ENCODE assay signal across 1 cellular context in the genomic region with DNA sequence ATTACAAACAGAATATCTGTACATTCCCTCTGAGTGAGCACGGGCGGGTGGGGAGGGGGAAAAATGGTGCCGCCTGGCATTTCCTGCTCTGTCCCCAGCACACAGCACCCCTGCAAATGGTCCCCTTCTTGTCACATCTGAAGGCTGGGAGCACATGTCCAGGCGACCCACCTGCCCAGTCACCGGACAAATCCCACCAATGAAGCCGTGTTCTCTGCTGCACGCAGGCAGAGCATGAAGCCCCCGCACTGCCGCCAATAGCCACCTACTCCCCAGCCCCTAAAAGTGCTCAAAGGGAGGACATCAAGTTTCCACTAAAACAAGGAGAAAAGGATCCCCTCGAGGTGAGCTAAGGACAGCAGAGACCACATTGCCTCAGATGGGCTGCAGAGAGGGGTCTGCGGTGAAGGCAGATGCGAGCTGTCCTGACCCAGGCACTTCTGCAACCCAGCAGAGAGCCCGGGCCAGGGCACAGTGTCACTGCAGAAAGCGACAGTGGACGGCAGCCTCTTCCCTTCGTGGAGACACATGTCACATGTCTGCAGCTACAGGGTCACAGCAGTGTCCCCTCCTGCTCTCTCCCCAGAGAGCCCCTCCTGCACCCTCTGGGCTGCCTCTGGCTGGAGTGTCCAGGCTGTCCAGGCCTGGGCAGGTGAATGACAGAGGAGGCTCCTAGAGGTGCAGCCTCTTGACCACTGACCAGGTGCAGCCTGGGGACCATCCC.
TF ChIP-seq lines count a peak whose summit lies in the region.

No MANE protein-coding gene starts in this region.

TF ChIP-seq in HepG2, 621 proteins besides CTCF, POLR2A, EP300 and RAD21 (continued from another document):
- TF ChIP-seq, protein P1, sequence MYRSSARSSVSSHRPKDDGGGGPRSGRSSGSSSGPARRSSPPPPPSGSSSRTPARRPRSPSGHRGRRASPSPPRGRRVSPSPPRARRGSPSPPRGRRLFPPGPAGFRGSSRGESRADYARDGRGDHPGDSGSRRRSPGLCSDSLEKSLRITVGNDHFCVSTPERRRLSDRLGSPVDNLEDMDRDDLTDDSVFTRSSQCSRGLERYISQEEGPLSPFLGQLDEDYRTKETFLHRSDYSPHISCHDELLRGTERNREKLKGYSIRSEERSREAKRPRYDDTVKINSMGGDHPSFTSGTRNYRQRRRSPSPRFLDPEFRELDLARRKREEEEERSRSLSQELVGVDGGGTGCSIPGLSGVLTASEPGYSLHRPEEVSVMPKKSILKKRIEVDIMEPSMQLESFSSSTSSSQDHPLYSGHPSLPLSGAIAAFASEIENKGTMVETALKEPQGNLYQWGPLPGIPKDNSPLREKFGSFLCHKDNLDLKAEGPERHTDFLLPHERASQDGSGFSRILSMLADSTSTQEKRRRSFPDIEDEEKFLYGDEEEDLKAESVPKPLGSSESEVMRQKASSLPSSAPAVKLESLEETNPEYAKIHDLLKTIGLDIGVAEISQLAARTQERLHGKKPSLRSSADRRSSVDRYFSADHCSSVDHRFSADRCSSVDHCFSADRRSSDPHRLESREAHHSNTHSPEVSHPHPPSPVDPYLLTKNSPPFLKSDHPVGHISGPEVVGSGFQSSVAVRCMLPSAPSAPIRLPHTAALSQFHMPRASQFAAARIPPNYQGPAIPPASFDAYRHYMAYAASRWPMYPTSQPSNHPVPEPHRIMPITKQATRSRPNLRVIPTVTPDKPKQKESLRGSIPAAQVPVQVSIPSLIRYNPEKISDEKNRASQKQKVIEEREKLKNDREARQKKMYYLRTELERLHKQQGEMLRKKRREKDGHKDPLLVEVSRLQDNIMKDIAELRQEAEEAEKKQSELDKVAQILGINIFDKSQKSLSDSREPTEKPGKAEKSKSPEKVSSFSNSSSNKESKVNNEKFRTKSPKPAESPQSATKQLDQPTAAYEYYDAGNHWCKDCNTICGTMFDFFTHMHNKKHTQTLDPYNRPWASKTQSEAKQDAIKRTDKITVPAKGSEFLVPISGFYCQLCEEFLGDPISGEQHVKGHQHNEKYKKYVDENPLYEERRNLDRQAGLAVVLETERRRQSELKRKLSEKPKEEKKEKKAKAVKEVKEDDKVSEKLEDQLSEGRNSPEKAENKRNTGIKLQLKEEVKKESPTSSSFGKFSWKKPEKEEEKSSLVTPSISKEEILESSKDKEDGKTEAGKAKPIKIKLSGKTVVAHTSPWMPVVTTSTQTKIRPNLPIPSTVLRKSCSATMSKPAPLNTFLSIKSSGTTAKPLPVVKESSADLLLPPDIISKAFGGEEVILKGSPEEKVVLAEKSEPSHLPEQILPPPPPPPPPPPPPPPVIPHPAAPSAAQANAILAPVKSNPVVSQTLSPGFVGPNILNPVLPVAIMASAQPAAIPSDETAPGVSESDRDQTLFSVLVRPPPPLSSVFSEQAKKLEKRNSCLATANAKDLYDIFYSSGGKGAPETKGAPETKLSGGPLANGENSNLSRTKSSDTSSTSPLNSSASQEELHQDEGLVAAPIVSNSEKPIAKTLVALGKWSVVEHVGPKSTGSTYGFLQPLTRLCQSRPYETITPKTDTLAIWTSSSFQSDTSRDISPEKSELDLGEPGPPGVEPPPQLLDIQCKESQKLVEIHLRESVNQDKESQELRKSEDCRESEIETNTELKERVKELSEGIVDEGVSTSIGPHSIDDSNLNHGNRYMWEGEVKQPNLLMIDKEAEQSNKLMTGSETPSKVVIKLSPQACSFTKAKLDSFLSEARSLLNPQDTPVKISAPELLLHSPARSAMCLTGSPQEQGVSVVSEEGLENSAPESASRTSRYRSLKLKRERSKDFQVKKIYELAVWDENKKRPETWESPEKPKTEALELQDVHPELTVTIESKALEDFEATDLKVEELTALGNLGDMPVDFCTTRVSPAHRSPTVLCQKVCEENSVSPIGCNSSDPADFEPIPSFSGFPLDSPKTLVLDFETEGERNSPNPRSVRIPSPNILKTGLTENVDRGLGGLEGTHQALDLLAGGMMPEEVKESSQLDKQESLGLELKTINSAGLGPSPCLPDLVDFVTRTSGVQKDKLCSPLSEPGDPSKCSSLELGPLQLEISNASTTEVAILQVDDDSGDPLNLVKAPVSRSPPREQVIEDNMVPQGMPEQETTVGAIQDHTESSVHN (CRISPR knock-in tag; IDR thresholded peaks at IDR 0.05): no peak
- TF ChIP-seq U2AF1 (optimal IDR thresholded peaks at IDR 0.05; ENCODE audit: low read depth, low read length): no peak
- TF ChIP-seq, protein P2, sequence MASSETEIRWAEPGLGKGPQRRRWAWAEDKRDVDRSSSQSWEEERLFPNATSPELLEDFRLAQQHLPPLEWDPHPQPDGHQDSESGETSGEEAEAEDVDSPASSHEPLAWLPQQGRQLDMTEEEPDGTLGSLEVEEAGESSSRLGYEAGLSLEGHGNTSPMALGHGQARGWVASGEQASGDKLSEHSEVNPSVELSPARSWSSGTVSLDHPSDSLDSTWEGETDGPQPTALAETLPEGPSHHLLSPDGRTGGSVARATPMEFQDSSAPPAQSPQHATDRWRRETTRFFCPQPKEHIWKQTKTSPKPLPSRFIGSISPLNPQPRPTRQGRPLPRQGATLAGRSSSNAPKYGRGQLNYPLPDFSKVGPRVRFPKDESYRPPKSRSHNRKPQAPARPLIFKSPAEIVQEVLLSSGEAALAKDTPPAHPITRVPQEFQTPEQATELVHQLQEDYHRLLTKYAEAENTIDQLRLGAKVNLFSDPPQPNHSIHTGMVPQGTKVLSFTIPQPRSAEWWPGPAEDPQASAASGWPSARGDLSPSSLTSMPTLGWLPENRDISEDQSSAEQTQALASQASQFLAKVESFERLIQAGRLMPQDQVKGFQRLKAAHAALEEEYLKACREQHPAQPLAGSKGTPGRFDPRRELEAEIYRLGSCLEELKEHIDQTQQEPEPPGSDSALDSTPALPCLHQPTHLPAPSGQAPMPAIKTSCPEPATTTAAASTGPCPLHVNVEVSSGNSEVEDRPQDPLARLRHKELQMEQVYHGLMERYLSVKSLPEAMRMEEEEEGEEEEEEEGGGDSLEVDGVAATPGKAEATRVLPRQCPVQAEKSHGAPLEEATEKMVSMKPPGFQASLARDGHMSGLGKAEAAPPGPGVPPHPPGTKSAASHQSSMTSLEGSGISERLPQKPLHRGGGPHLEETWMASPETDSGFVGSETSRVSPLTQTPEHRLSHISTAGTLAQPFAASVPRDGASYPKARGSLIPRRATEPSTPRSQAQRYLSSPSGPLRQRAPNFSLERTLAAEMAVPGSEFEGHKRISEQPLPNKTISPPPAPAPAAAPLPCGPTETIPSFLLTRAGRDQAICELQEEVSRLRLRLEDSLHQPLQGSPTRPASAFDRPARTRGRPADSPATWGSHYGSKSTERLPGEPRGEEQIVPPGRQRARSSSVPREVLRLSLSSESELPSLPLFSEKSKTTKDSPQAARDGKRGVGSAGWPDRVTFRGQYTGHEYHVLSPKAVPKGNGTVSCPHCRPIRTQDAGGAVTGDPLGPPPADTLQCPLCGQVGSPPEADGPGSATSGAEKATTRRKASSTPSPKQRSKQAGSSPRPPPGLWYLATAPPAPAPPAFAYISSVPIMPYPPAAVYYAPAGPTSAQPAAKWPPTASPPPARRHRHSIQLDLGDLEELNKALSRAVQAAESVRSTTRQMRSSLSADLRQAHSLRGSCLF (CRISPR knock-in tag; IDR thresholded peaks at IDR 0.05; ENCODE audit: borderline replicate concordance): no peak
- TF ChIP-seq CBX1 (IDR thresholded peaks at IDR 0.05; ENCODE audit: low read depth): no peak
- no peak for TF ChIP-seq PRMT3 (CRISPR knock-in tag; IDR thresholded peaks at IDR 0.05; ENCODE audit: borderline replicate concordance, low read depth)
- no peak for TF ChIP-seq ZNF20 (CRISPR knock-in tag; IDR thresholded peaks at IDR 0.05)
- TF ChIP-seq, protein P3, sequence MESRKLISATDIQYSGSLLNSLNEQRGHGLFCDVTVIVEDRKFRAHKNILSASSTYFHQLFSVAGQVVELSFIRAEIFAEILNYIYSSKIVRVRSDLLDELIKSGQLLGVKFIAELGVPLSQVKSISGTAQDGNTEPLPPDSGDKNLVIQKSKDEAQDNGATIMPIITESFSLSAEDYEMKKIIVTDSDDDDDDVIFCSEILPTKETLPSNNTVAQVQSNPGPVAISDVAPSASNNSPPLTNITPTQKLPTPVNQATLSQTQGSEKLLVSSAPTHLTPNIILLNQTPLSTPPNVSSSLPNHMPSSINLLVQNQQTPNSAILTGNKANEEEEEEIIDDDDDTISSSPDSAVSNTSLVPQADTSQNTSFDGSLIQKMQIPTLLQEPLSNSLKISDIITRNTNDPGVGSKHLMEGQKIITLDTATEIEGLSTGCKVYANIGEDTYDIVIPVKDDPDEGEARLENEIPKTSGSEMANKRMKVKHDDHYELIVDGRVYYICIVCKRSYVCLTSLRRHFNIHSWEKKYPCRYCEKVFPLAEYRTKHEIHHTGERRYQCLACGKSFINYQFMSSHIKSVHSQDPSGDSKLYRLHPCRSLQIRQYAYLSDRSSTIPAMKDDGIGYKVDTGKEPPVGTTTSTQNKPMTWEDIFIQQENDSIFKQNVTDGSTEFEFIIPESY (CRISPR knock-in tag; IDR thresholded peaks at IDR 0.05): no peak
- no peak for TF ChIP-seq PHF20 (CRISPR knock-in tag; IDR thresholded peaks at IDR 0.05)
